In genomic region chr2:71696381-71696780, GRCh38 we compare ENCODE assay signal across 20 cellular contexts.
"Had no signal": no experiment of that assay in that cellular context is flagged by ENCODE, and none has a peak within 500 bp of the region (broad histone marks: within the 10 kb centered on the region; RNA-seq: fewer than 3 reads in every experiment).

No MANE protein-coding gene starts in this region.

- DNase-seq: activated CD4-positive, alpha-beta T cell treated with anti-CD3 and anti-CD28 coated beads, Interleukin-2, amount 50 U/mL, for 1 hour; activated CD4-positive, CD25-positive, alpha-beta regulatory T cell treated with anti-CD3 and anti-CD28 coated beads, Interleukin-2, amount 50 U/mL, for 72 hours; activated naive CD4-positive, alpha-beta T cell; activated T-cell treated with anti-CD3 and anti-CD28 coated beads, Interleukin-2, amount 50 U/mL, for 1 hour; adrenal gland; cerebellar nuclear complex; cortex of kidney; endodermal cell; mammary epithelial cell; midbrain; stimulated activated CD4-positive, alpha-beta T cell treated with anti-CD3 and anti-CD28 coated beads, Interleukin-2, amount 100 ng/mL, for 24 hours; stimulated activated naive CD8-positive, alpha-beta T cell treated with anti-CD3 and anti-CD28 coated beads, Interleukin-15, amount 100 ng/mL, for 72 hours; T-cell; WERI-Rb-1 had no signal

- H3K27ac ChIP-seq: adrenal gland, pancreas, right lobe of liver, tibial artery had no signal

- ATAC-seq: left lobe of liver; pancreas; right lobe of liver; stimulated activated effector memory CD8-positive, alpha-beta T cell treated with anti-CD3 and anti-CD28 coated beads, Interleukin-12 subunit alpha, Interleukin-12 subunit beta, amount 100 ng/mL, for 72 hours; stimulated activated naive CD8-positive, alpha-beta T cell treated with anti-CD3 and anti-CD28 coated beads, Interleukin-15, amount 100 ng/mL, for 72 hours; T-cell had no signal

- H3K4me1 ChIP-seq: adrenal gland, pancreas, right lobe of liver had no signal

- H3K9me3 ChIP-seq: adrenal gland, pancreas, right lobe of liver, tibial artery had no signal

- H3K36me3 ChIP-seq: adrenal gland, pancreas, right lobe of liver, tibial artery, WERI-Rb-1 had no signal

- H3K4me3 ChIP-seq: adrenal gland, pancreas, right lobe of liver, skin epidermis, tibial artery had no signal

- H3K27me3 ChIP-seq: adrenal gland, pancreas, right lobe of liver, tibial artery had no signal
